8 cellular contexts compared by ENCODE assay signal in genomic region chr2:39913648-39914456, GRCh38.
DNase-seq lines count a peak whose midpoint lies in the region; ATAC-seq, FAIRE-seq and TF ChIP-seq lines count a peak whose summit lies in the region.

No MANE protein-coding gene starts in this region.

- WGBS in K562 (ENCODE audit: insufficient coverage, low coverage, missing lambda C conversion rate): 2% methylated on average over 5 of the region's 5 CpGs

- no peak for TF ChIP-seq EP300 in K562 (IDR thresholded peaks at IDR 0.05; ENCODE audit: low read length)

- FAIRE-seq in K562 (lab: Jason Lieb, UNC) (peak; percentile 82), islet of Langerhans (lab: Jason Lieb, UNC) (peak; percentile 99)

- H3K9me1 ChIP-seq in K562 (ENCODE audit: control insufficient read depth, insufficient read depth, low read length): no peaks in the 10 kb centered on the region

- H3K9ac ChIP-seq in K562 (ENCODE audit: insufficient read depth in 1 of 2, low read depth in 2 of 2, low read length in 2 of 2): no peak overlapping the region

- no peaks in the 10 kb centered on the region for H3K4me1 ChIP-seq in K562 (replicated peaks in 1 of 2; ENCODE audit: control insufficient read depth in 2 of 2, insufficient read depth in 2 of 2, low read length in 2 of 2)

- ATAC-seq in GM19438 (IDR thresholded peaks at IDR 0.05; ENCODE audit: low read depth, unreplicated experiment) (peak; percentile 86), HG03571 (IDR thresholded peaks at IDR 0.05; ENCODE audit: unreplicated experiment) (peak; percentile 66), K562 (peak; percentile 82), GM21737 (IDR thresholded peaks at IDR 0.05; ENCODE audit: unreplicated experiment) (no peak)

- no TSS peak for BruUV-seq in K562 (replicated peaks; lab: Mats Ljungman, UMichigan)

- no peak for TF ChIP-seq POLR2A in K562 (conservative IDR thresholded peaks at IDR 0.05)

- peak; percentile 90 for DNase-seq in DMS153 treated with DMSO at 0.1 percent for 48 hours (lab: John Stamatoyannopoulos, UW; ENCODE audit: unreplicated experiment)
- peak; percentile 32 for DNase-seq in NCI-H526 treated with DMSO at 0.1 percent for 48 hours (lab: John Stamatoyannopoulos, UW)
- DNase-seq in K562 (ENCODE audit: extremely low read depth in 1 of 4, low spot score in 3 of 4): peak; percentile 37 to 57 (median 54)
- DNase-seq in superior temporal gyrus (ENCODE audit: extremely low spot score): peak; percentile 89

- no peaks in the 10 kb centered on the region for H3K27me3 ChIP-seq in K562 (ENCODE audit: control insufficient read depth in 2 of 2, insufficient read depth in 2 of 2, low read length in 2 of 2)

- intact Hi-C loops in K562 (cut with micrococcal nuclease): loop anchor here (2.0 kb wide), 3 partner anchors 641 to 1869 kb away; no protein-coding TSS in a partner anchor

- CTCF ChIA-PET in K562 (lab: Yijun Ruan, JAX; ENCODE audit: low intra/inter-chr PET ratio): interaction anchor here (0.7 to 1.0 kb wide), 2 partner anchors 1397 to 1785 kb away, joined by 3 read pairs; no protein-coding TSS in a partner anchor

- POLR2A ChIA-PET in K562 (lab: Yijun Ruan, JAX): no interaction called here

- peak; percentile 91 to 95 for TF ChIP-seq RAD21 in K562 (CRISPR knock-in tag; conservative IDR thresholded peaks at IDR 0.05 in 1 of 2, IDR thresholded peaks at IDR 0.05 in 1 of 2)

- H3K4me2 ChIP-seq in K562 (ENCODE audit: insufficient read depth, low read length): no peak overlapping the region

- in situ Hi-C loops in K562 (cut with MboI): no loop called here

- no peaks in the 10 kb centered on the region for H3K79me2 ChIP-seq in K562 (ENCODE audit: control insufficient read depth, insufficient read depth, low read length)

- no peaks in the 10 kb centered on the region for H3K9me3 ChIP-seq in K562 (replicated peaks; ENCODE audit: control insufficient read depth, insufficient read depth, low read depth, low read length)

- peak; percentile 42 to 78 (median 68); a peak in 5 of 6 replicates for TF ChIP-seq CTCF in K562 (IDR thresholded peaks at IDR 0.05 in 2 of 3, conservative IDR thresholded peaks at IDR 0.05 in 1 of 3; ENCODE audit: insufficient read depth in 2 of 3, low read depth in 1 of 3, low read length in 3 of 3)

- no peak overlapping the region for H2AFZ ChIP-seq in K562 (ENCODE audit: low read depth, low read length)

- no peaks in the 10 kb centered on the region for H3K36me3 ChIP-seq in K562 (ENCODE audit: control insufficient read depth, insufficient read depth, low read length)

- no peaks in the 10 kb centered on the region for H4K20me1 ChIP-seq in K562 (replicated peaks; ENCODE audit: control insufficient read depth, insufficient read depth, low read length)

- no peak overlapping the region for H3K27ac ChIP-seq in K562 (ENCODE audit: extremely low read depth, low read depth, low read length)

- no peak overlapping the region for H3K4me3 ChIP-seq in K562

TF ChIP-seq in K562, 482 proteins besides CTCF, POLR2A, EP300 and RAD21:
- TF ChIP-seq SMC3 (conservative IDR thresholded peaks at IDR 0.05; ENCODE audit: insufficient read depth, low read depth, low read length) (peak; percentile 61), SPI1 (IDR thresholded peaks at IDR 0.05; ENCODE audit: borderline replicate concordance, low read depth, low read length) (peak; percentile 22; the same call in 1 of the 2 replicates), DEAF1 (CRISPR knock-in tag; IDR thresholded peaks at IDR 0.05) (peak; percentile 85), ZZZ3 (IDR thresholded peaks at IDR 0.05) (no peak), SMAD3 (CRISPR knock-in tag; conservative IDR thresholded peaks at IDR 0.05) (no peak), CHD4 (IDR thresholded peaks at IDR 0.05; ENCODE audit: insufficient read depth, insufficient replicate concordance, low read depth, low read length, poor library complexity, severe bottlenecking) (no peak), CEBPB (tag; IDR thresholded peaks at IDR 0.05) (0 out of 2 replicates have a peak, but pooled peaks have one; percentile 14), ZNF592 (IDR thresholded peaks at IDR 0.05) (no peak), ATF2 (CRISPR knock-in tag; IDR thresholded peaks at IDR 0.05) (no peak)
TF ChIP-seq in K562: peak in this region for 4.

Comparison
In these comparisons a context has a peak if more than half of its experiments do, and no peak if none do; other contexts are left out.
1. DNase-seq: peak in every context shown above with its lines; median percentile 90 in DMS153 treated with DMSO at 0.1 percent for 48 hours; 89 in superior temporal gyrus; 54 in K562; 32 in NCI-H526 treated with DMSO at 0.1 percent for 48 hours.